Comparison of ENCODE assay signal across 19 cellular contexts in the genomic region with DNA sequence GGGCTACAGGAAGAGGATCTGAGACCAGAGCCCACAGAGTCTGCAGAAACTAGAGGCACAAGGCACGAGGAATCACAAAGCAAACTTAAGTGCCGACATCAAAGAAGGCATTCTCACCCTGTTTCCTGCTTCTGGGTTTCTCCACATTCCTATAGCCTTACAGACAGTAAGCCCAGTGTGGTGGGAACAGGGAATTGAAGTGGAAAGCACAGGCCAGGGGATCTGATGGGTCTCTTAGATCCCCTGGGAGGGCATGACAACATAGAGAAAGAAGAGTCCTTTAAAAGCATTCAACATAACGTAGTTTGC.
DNase-seq lines count a peak whose midpoint lies in the region; ATAC-seq and TF ChIP-seq lines count a peak whose summit lies in the region.
"Had no signal": no experiment of that assay in that cellular context is flagged by ENCODE, and none has a peak within 500 bp of the region (broad histone marks: within the 10 kb centered on the region; RNA-seq: fewer than 3 reads in every experiment).

No MANE protein-coding gene starts in this region.

- no peaks in the 10 kb centered on the region for H4K20me1 ChIP-seq in IMR-90 (ENCODE audit: insufficient read depth, low read length)

- intact Hi-C loops in IMR-90 (cut with micrococcal nuclease) = no loop called here

- no peak overlapping the region for H2AK9ac ChIP-seq in IMR-90 (replicated peaks; ENCODE audit: low read depth, low read length, poor library complexity)

- peak; percentile 32; the same call in 1 of the 2 replicates for ATAC-seq in IMR-90 (ENCODE audit: low read depth)
- no peak for ATAC-seq in GM21529 (IDR thresholded peaks at IDR 0.05; ENCODE audit: unreplicated experiment)
- ATAC-seq: Panc1, SK-N-SH treated with all-trans-retinoic acid at 6 μM for 48 hours had no signal

- H3K23ac ChIP-seq in IMR-90 (ENCODE audit: low read depth, low read length) = peak overlapping the region; percentile 45; the same call in 1 of the 2 replicates

- no peaks in the 10 kb centered on the region for H3K27me3 ChIP-seq in IMR-90 (ENCODE audit: control insufficient read depth, insufficient read depth, low read length)
- no peaks in the 10 kb centered on the region for H3K27me3 ChIP-seq in endodermal cell (ENCODE audit: control insufficient read depth, insufficient read depth, low read length, poor library complexity, severe bottlenecking)

- H2BK15ac ChIP-seq in IMR-90 (ENCODE audit: low read depth, low read length) = peak overlapping the region; percentile 29; the same call in 2 of the 3 replicates

- peak overlapping the region; percentile 14; the same call in 1 of the 2 replicates for H4K5ac ChIP-seq in IMR-90 (ENCODE audit: low read depth, low read length)

- H2AFZ ChIP-seq in IMR-90 (replicated peaks; ENCODE audit: low read length, poor library complexity) = peak overlapping the region; percentile 72

- H3K9me3 ChIP-seq in IMR-90 (ENCODE audit: control insufficient read depth, insufficient read depth, low read length) (no peaks in the 10 kb centered on the region), endodermal cell (ENCODE audit: control insufficient read depth, low read length) (no peaks in the 10 kb centered on the region)

- H3K36me3 ChIP-seq in IMR-90 (ENCODE audit: control insufficient read depth, insufficient read depth, low read length) = no peaks in the 10 kb centered on the region
- H3K36me3 ChIP-seq in endodermal cell (ENCODE audit: control insufficient read depth, insufficient read depth, low read length) = no peaks in the 10 kb centered on the region

- dilution Hi-C loops in IMR-90 (cut with HindIII; ENCODE audit: low sequenced_read_pairs, unreplicated experiment) = no loop called here

- TF ChIP-seq CTCF in IMR-90 (conservative IDR thresholded peaks at IDR 0.05; ENCODE audit: low read depth, low read length) = no peak
- no peak for TF ChIP-seq CTCF in endodermal cell (conservative IDR thresholded peaks at IDR 0.05)

- peak overlapping the region; percentile 36 for H4K91ac ChIP-seq in IMR-90 (ENCODE audit: insufficient read depth, low read depth, low read length)

- H3K14ac ChIP-seq in IMR-90 (replicated peaks; ENCODE audit: low read depth, low read length) = peak overlapping the region; percentile 43; the same call in 1 of the 2 replicates

- no peak overlapping the region for H3K9ac ChIP-seq in IMR-90 (ENCODE audit: low read depth, low read length)
- no peak overlapping the region for H3K9ac ChIP-seq in endodermal cell (ENCODE audit: extremely low read depth, low read length, poor library complexity, severe bottlenecking)

- no peak for TF ChIP-seq RAD21 in IMR-90 (IDR thresholded peaks at IDR 0.05; ENCODE audit: low read length)

- 0 out of 2 replicates have a peak overlapping the region, but pooled peaks have one; percentile 3 for H2BK20ac ChIP-seq in IMR-90 (ENCODE audit: low read depth, low read length)

- no peak for TF ChIP-seq POLR2A in IMR-90 (IDR thresholded peaks at IDR 0.05; ENCODE audit: low read depth, low read length)

- H2BK5ac ChIP-seq in IMR-90 (ENCODE audit: low read depth, low read length, poor library complexity, severe bottlenecking) = no peak overlapping the region

- no CpG with 5 or more reads among the region's 3 CpGs for WGBS in IMR-90 (ENCODE audit: extremely low coverage in 2 of 2, insufficient read length in 1 of 2), 2 experiments
- 80 to 81% methylated on average over 1 to 3 of the region's 3 CpGs for WGBS in endodermal cell (ENCODE audit: insufficient coverage in 1 of 2, insufficient read length in 1 of 2), 2 experiments

- no peak overlapping the region for H3K56ac ChIP-seq in IMR-90 (ENCODE audit: extremely low read depth, insufficient read depth, low read length)

- POLR2A ChIA-PET in IMR-90 (lab: Charles Lee; ENCODE audit: unreplicated experiment) = no interaction called here

- H3K27ac ChIP-seq in IMR-90 (ENCODE audit: insufficient read depth, low read length) (no peak overlapping the region), endodermal cell (ENCODE audit: low read depth, low read length) (peak overlapping the region; percentile 4)
- H3K27ac ChIP-seq: coronary artery had no signal

- peak overlapping the region in 1 of 2 experiments; percentile 15; a peak in 1 of 4 replicates for H4K8ac ChIP-seq in IMR-90 (ENCODE audit: low read depth in 2 of 2, low read length in 2 of 2)

- CTCF ChIA-PET in IMR-90 (lab: Yijun Ruan, JAX) = no interaction called here

- H3K4ac ChIP-seq in IMR-90 (ENCODE audit: low read depth, low read length) = peak overlapping the region; percentile 43

- no peak overlapping the region for H3K4me2 ChIP-seq in IMR-90 (ENCODE audit: low read depth, low read length)

- H3K27me3 Mint-ChIP-seq in endodermal cell (ENCODE audit: insufficient read depth) = peaks cover 13% of the 10 kb centered on the region
- H3K27me3 Mint-ChIP-seq: type B pancreatic cell had no signal

- peak overlapping the region; percentile 38 for H3K27ac Mint-ChIP-seq in endodermal cell
- H3K27ac Mint-ChIP-seq: CD14-positive monocyte; stimulated activated naive CD8-positive, alpha-beta T cell treated with anti-CD3 and anti-CD28 coated beads, Interleukin-15, Interleukin-2, amounts not matched to agents 100 ng/mL and 50 ng/mL, for 24 hours; type B pancreatic cell had no signal

- H3K18ac ChIP-seq in IMR-90 (ENCODE audit: low read depth, low read length) = peak overlapping the region; percentile 28; the same call in 1 of the 2 replicates

- peak overlapping the region; percentile 28; the same call in 1 of the 2 replicates for H2AK5ac ChIP-seq in IMR-90 (ENCODE audit: low read depth, low read length)

- H3K4me3 ChIP-seq in IMR-90 (ENCODE audit: insufficient read depth, low read depth, low read length) (no peak overlapping the region), endodermal cell (ENCODE audit: low read length) (no peak overlapping the region)
- H3K4me3 ChIP-seq: coronary artery had no signal

- H2BK120ac ChIP-seq in IMR-90 (ENCODE audit: low read depth, low read length) = peak overlapping the region; percentile 44

- peaks cover 15% of the 10 kb centered on the region for H3K9me1 ChIP-seq in IMR-90 (ENCODE audit: insufficient read depth, low read length)

- H3K36me3 Mint-ChIP-seq in endodermal cell (ENCODE audit: low read depth) = no peaks in the 10 kb centered on the region
- H3K36me3 Mint-ChIP-seq: CD14-positive monocyte, type B pancreatic cell had no signal

- no TSS peak for BruUV-seq in IMR-90 (replicated peaks; lab: Mats Ljungman, UMichigan)

- peaks cover 10% of the 10 kb centered on the region for H3K4me1 ChIP-seq in IMR-90 (ENCODE audit: control insufficient read depth, insufficient read depth, low read length)
- H3K4me1 ChIP-seq in endodermal cell (ENCODE audit: control insufficient read depth, insufficient read depth, low read length) = no peaks in the 10 kb centered on the region

- DNase-seq in COLO829 (ENCODE audit: low spot score) = peak; percentile 68
- DNase-seq in IMR-90 = peak; percentile 63
- peak; percentile 75 for DNase-seq in endodermal cell
- peak; percentile 45 for DNase-seq in kidney tubule cell (ENCODE audit: low spot score)
- DNase-seq in NOMO-1 treated with dmso at 0.1 percent for 144 hours (lab: John Stamatoyannopoulos, UW; ENCODE audit: unreplicated experiment) = no peak
- DNase-seq in H4 (ENCODE audit: low spot score) = no peak
- no peak for DNase-seq in A172 (ENCODE audit: low spot score)
- DNase-seq: activated CD4-positive, alpha-beta T cell treated with anti-CD3 and anti-CD28 coated beads for 4 hours; aorta; NCI-H1436; NCI-H2171 treated with DMSO at 0.1 percent for 48 hours; NCI-H82 had no signal

- H3K9me3 Mint-ChIP-seq in endodermal cell = no peaks in the 10 kb centered on the region
- H3K9me3 Mint-ChIP-seq: stimulated activated naive CD8-positive, alpha-beta T cell treated with anti-CD3 and anti-CD28 coated beads, Interleukin-15, Interleukin-2, amounts not matched to agents 100 ng/mL and 50 ng/mL, for 24 hours; type B pancreatic cell had no signal

- peaks cover 0 to 3% of the 10 kb centered on the region in 2 experiments; a peak in 2 of 4 replicates for H3K79me1 ChIP-seq in IMR-90 (ENCODE audit: low read depth in 1 of 2, low read length in 2 of 2)

- peaks cover 16% of the 10 kb centered on the region for H3K4me1 Mint-ChIP-seq in endodermal cell
- H3K4me1 Mint-ChIP-seq: CD14-positive monocyte had no signal

- H3K4me3 Mint-ChIP-seq in endodermal cell = no peak overlapping the region
- H3K4me3 Mint-ChIP-seq: CD14-positive monocyte; stimulated activated naive CD8-positive, alpha-beta T cell treated with anti-CD3 and anti-CD28 coated beads, Interleukin-15, Interleukin-2, amounts not matched to agents 100 ng/mL and 50 ng/mL, for 24 hours; type B pancreatic cell had no signal

- in situ Hi-C loops in IMR-90 (cut with MboI; ENCODE audit: low sequenced_read_pairs) = no loop called here

TF ChIP-seq in IMR-90, 13 proteins besides CTCF, POLR2A, EP300 and RAD21:
- no peak for TF ChIP-seq SMC3 (IDR thresholded peaks at IDR 0.05; ENCODE audit: low read depth, low read length)
- TF ChIP-seq, protein P1, sequence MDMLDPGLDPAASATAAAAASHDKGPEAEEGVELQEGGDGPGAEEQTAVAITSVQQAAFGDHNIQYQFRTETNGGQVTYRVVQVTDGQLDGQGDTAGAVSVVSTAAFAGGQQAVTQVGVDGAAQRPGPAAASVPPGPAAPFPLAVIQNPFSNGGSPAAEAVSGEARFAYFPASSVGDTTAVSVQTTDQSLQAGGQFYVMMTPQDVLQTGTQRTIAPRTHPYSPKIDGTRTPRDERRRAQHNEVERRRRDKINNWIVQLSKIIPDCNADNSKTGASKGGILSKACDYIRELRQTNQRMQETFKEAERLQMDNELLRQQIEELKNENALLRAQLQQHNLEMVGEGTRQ (IDR thresholded peaks at IDR 0.05; ENCODE audit: low read depth, low read length) = no peak
- no peak for TF ChIP-seq MXI1 (IDR thresholded peaks at IDR 0.05; ENCODE audit: borderline replicate concordance, low read depth, low read length)
- no peak for TF ChIP-seq CHD1 (IDR thresholded peaks at IDR 0.05; ENCODE audit: low read depth, low read length)
- TF ChIP-seq BHLHE40 (IDR thresholded peaks at IDR 0.05; ENCODE audit: low read depth, low read length) = no peak
- no peak for TF ChIP-seq MAZ (IDR thresholded peaks at IDR 0.05; ENCODE audit: borderline replicate concordance, low read depth, low read length)
- TF ChIP-seq RCOR1 (IDR thresholded peaks at IDR 0.05; ENCODE audit: insufficient replicate concordance, low read length) = no peak
- TF ChIP-seq RFX5 (IDR thresholded peaks at IDR 0.05; ENCODE audit: low read depth, low read length) = no peak
- no peak for TF ChIP-seq MAFK (IDR thresholded peaks at IDR 0.05; ENCODE audit: low read depth, low read length)

Comparison
In these comparisons a context has a peak if more than half of its experiments do, and no peak if none do; other contexts are left out.
1. DNase-seq: peak in COLO829 (single experiment), IMR-90 (single experiment), endodermal cell (single experiment) and kidney tubule cell (single experiment); none in NOMO-1 treated with dmso at 0.1 percent for 144 hours (single experiment), H4 (single experiment) and A172 (single experiment).